Comparison of ENCODE assay signal across 8 cellular contexts in genomic region chrX:86002076-86002896, GRCh38. TPM values are rescaled to one million over a fixed set of nuclear protein-coding genes. Genes with fewer than 3 reads are reported as not detected.
DNase-seq lines count a peak whose midpoint lies in the region; ATAC-seq lines count a peak whose summit lies in the region.

No MANE protein-coding gene starts in this region.

- H3K27me3 Mint-ChIP-seq in activated CD8-positive, alpha-beta T cell treated with anti-CD3 and anti-CD28 coated beads, Interleukin-2, amount 10 ng/mL, durations not matched to agents 7 days and 5 days (ENCODE audit: low read depth), result no peaks in the 10 kb centered on the region

- POLR2A ChIA-PET in activated CD8-positive, alpha-beta T cell treated with anti-CD3 and anti-CD28 coated beads, Interleukin-2, amount 10 ng/mL, durations not matched to agents 7 days and 5 days (lab: Charles Lee), result no interaction called here

- DNase-seq in ELR (ENCODE audit: low read depth) (peak; percentile 62), lung microvascular endothelial cell (ENCODE audit: low read depth in 2 of 2) (peak; percentile 1 to 57), cerebellar nuclear complex (lab: John Stamatoyannopoulos, UW) (no peak), superior temporal gyrus (ENCODE audit: extremely low spot score) (no peak)
- peak; percentile 23 for DNase-seq in activated CD8-positive, alpha-beta T cell treated with anti-CD3 and anti-CD28 coated beads, Interleukin-2, amount 10 ng/mL, durations not matched to agents 7 days and 5 days

- peaks cover 23% of the 10 kb centered on the region for H3K4me1 Mint-ChIP-seq in activated CD8-positive, alpha-beta T cell treated with anti-CD3 and anti-CD28 coated beads, Interleukin-2, amount 10 ng/mL, durations not matched to agents 7 days and 5 days (ENCODE audit: low read depth)

- H3K36me3 Mint-ChIP-seq in activated CD8-positive, alpha-beta T cell treated with anti-CD3 and anti-CD28 coated beads, Interleukin-2, amount 10 ng/mL, durations not matched to agents 7 days and 5 days (ENCODE audit: low read depth), result peaks cover 12% of the 10 kb centered on the region

- CTCF ChIA-PET in activated CD8-positive, alpha-beta T cell treated with anti-CD3 and anti-CD28 coated beads, Interleukin-2, amount 10 ng/mL, durations not matched to agents 7 days and 5 days (lab: Charles Lee), result interaction anchor here (1.1 kb wide), 1 partner anchor 15 kb away, joined by 3 read pairs; no protein-coding TSS in a partner anchor

- H3K9me3 Mint-ChIP-seq in activated CD8-positive, alpha-beta T cell treated with anti-CD3 and anti-CD28 coated beads, Interleukin-2, amount 10 ng/mL, durations not matched to agents 7 days and 5 days (ENCODE audit: insufficient read depth), result no peaks in the 10 kb centered on the region

- no peak overlapping the region for H3K27ac Mint-ChIP-seq in activated CD8-positive, alpha-beta T cell treated with anti-CD3 and anti-CD28 coated beads, Interleukin-2, amount 10 ng/mL, durations not matched to agents 7 days and 5 days

- no peak overlapping the region for H3K4me3 Mint-ChIP-seq in activated CD8-positive, alpha-beta T cell treated with anti-CD3 and anti-CD28 coated beads, Interleukin-2, amount 10 ng/mL, durations not matched to agents 7 days and 5 days

- peak; percentile 67 for ATAC-seq in HG03442 (IDR thresholded peaks at IDR 0.05; ENCODE audit: unreplicated experiment)
- ATAC-seq in activated CD8-positive, alpha-beta T cell treated with anti-CD3 and anti-CD28 coated beads, Interleukin-2, amount 10 ng/mL, durations not matched to agents 7 days and 5 days, result no peak
- no peak for ATAC-seq in HG03439 (IDR thresholded peaks at IDR 0.05; ENCODE audit: unreplicated experiment)
- no peak for ATAC-seq in GM21786 (IDR thresholded peaks at IDR 0.05; ENCODE audit: unreplicated experiment)

RNA-seq across cellular contexts. Expression of gene CHM, which starts 45.1 kb away (rescaled TPM):
- total RNA-seq in activated CD8-positive, alpha-beta T cell treated with anti-CD3 and anti-CD28 coated beads, Interleukin-2, amount 10 ng/mL, durations not matched to agents 7 days and 5 days, result 10 to 100 TPM; 13.2 to 17.9 TPM
- 14.6 and 20.2 TPM in 2 replicates for total RNA-seq in lung microvascular endothelial cell

Comparison
In these comparisons a context has a peak if more than half of its experiments do, and no peak if none do; other contexts are left out.
1. DNase-seq: peak in ELR (single experiment), activated CD8-positive, alpha-beta T cell treated with anti-CD3 and anti-CD28 coated beads, Interleukin-2, amount 10 ng/mL, durations not matched to agents 7 days and 5 days (single experiment) and lung microvascular endothelial cell (2 of 2); none in cerebellar nuclear complex (0 of 2) and superior temporal gyrus (single experiment).